ENCODE assay signal across 18 cellular contexts in the genomic region with DNA sequence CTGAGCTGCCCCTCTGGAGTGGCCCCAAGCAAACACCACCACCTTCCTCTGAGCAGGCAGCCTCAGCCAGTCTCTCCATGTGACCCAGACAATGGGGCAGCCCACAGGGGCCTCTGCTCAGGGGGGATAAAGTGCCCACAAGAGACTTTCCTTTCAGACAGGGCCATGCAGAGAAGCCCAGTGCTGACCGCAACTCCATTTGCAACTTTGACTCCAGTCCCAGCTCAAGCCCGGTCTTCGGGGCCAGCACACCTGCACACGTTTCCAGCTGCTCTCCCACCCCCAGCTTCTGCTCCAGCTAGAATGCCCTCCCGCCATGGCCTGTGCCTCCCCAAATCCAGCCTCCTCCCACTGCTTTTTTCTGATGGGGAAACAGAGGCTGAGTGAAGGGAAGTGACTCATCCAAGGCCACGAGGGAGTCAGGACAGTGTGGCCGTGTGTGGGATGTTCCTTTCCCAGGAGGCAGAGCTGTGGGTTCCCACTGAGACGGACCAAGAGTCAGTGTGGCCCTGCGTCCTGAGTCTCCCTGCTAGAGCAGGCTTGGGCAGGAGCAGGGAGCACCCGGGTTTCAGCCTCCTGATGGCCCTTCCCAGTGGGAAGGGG.
DNase-seq lines count a peak whose midpoint lies in the region; ATAC-seq, FAIRE-seq and TF ChIP-seq lines count a peak whose summit lies in the region.
"Had no signal": no experiment of that assay in that cellular context is flagged by ENCODE, and none has a peak within 500 bp of the region (broad histone marks: within the 10 kb centered on the region; RNA-seq: fewer than 3 reads in every experiment).

No MANE protein-coding gene starts in this region.

- peak overlapping the region in 10 of 12 donors; percentile 5 to 81 (median 68) for H3K27ac ChIP-seq in heart left ventricle
- H3K27ac ChIP-seq in neural cell (ENCODE audit: low read length), result peak overlapping the region; percentile 48
- H3K27ac ChIP-seq in uterus, result peak overlapping the region; percentile 78
- H3K27ac ChIP-seq: prostate gland had no signal

- TF ChIP-seq POLR2A in heart left ventricle (IDR thresholded peaks at IDR 0.05), result no peak
- TF ChIP-seq POLR2A in uterus (IDR thresholded peaks at IDR 0.05), result no peak

- no peaks in the 10 kb centered on the region for H3K9me2 ChIP-seq in neural cell (ENCODE audit: insufficient read depth, low read length)

- TF ChIP-seq CTCF in heart left ventricle (IDR thresholded peaks at IDR 0.05) (no peak), neural cell (IDR thresholded peaks at IDR 0.05; ENCODE audit: poor library complexity, severe bottlenecking) (no peak), uterus (IDR thresholded peaks at IDR 0.05) (no peak)

- H3F3A ChIP-seq in neural cell (ENCODE audit: insufficient read depth, low read length, poor library complexity, severe bottlenecking), result no peaks in the 10 kb centered on the region

- H3K4me3 ChIP-seq in heart left ventricle (no peak overlapping the region), neural cell (ENCODE audit: low read length) (no peak overlapping the region), uterus (no peak overlapping the region)
- H3K4me3 ChIP-seq: Peyer's patch, prostate gland had no signal

- intact Hi-C loops in heart left ventricle (cut with DNase I) (loop anchor here in 1 of 10 donors (10.0 kb wide), 1 partner anchor 46 kb away; no protein-coding TSS in a partner anchor), left cardiac atrium (cut with DNase I) (loop anchor here in 1 of 2 donors (5.0 kb wide), 1 partner anchor 108 kb away; no protein-coding TSS in a partner anchor), uterus (cut with DNase I; ENCODE audit: low total_unique reads) (no loop called here)

- no peak overlapping the region for H3K9ac ChIP-seq in neural cell (ENCODE audit: low read length)

- no peaks in the 10 kb centered on the region for H3K27me3 Mint-ChIP-seq in central memory CD8-positive, alpha-beta T cell
- H3K27me3 Mint-ChIP-seq: dendritic cell treated with granulocyte-macrophage colony-stimulating factor and Interleukin-4, amounts not matched to agents 40 ng/mL and 50 ng/mL, for 4 days had no signal

- FAIRE-seq in urothelium cell line (lab: Jason Lieb, UNC), result no peak

- 48 to 67% (median 62%) methylated on average over 8 to 10 of the region's 10 CpGs for WGBS in heart left ventricle, 4 donors

- H3K4me1 ChIP-seq in heart left ventricle (peaks cover 59 to 100% (median 100%) of the 10 kb centered on the region in 12 donors), uterus (peaks cover 44 to 74% of the 10 kb centered on the region in 2 donors)

- H3K9me3 ChIP-seq in heart left ventricle (no peaks in the 10 kb centered on the region), neural cell (ENCODE audit: low read length) (no peaks in the 10 kb centered on the region), uterus (no peaks in the 10 kb centered on the region)
- H3K9me3 ChIP-seq: Peyer's patch, prostate gland had no signal

- no peaks in the 10 kb centered on the region for H3K4me1 Mint-ChIP-seq in central memory CD8-positive, alpha-beta T cell

- peaks cover 14% of the 10 kb centered on the region for H3K79me2 ChIP-seq in neural cell (replicated peaks; ENCODE audit: insufficient read depth, low read length)

- H3K4me2 ChIP-seq in neural cell (ENCODE audit: low read length), result no peak overlapping the region

- H3K9me3 Mint-ChIP-seq in central memory CD8-positive, alpha-beta T cell, result no peaks in the 10 kb centered on the region
- H3K9me3 Mint-ChIP-seq: dendritic cell treated with granulocyte-macrophage colony-stimulating factor and Interleukin-4, amounts not matched to agents 40 ng/mL and 50 ng/mL, for 4 days had no signal

- peak overlapping the region; percentile 57 for H3K27ac Mint-ChIP-seq in central memory CD8-positive, alpha-beta T cell (ENCODE audit: low read depth)
- H3K27ac Mint-ChIP-seq: dendritic cell treated with granulocyte-macrophage colony-stimulating factor and Interleukin-4, amounts not matched to agents 40 ng/mL and 50 ng/mL, for 4 days had no signal

- H3K36me3 ChIP-seq in heart left ventricle, result peaks cover 0 to 6% (median 0%) of the 10 kb centered on the region in 9 donors
- no peaks in the 10 kb centered on the region for H3K36me3 ChIP-seq in neural cell (ENCODE audit: insufficient read depth, low read length)
- no peaks in the 10 kb centered on the region for H3K36me3 ChIP-seq in uterus
- H3K36me3 ChIP-seq: prostate gland had no signal

- no peaks in the 10 kb centered on the region for H4K20me1 ChIP-seq in neural cell (ENCODE audit: insufficient read depth)

- no peak overlapping the region for H3K4me3 Mint-ChIP-seq in central memory CD8-positive, alpha-beta T cell
- H3K4me3 Mint-ChIP-seq: dendritic cell treated with granulocyte-macrophage colony-stimulating factor and Interleukin-4, amounts not matched to agents 40 ng/mL and 50 ng/mL, for 4 days had no signal

- no peak for TF ChIP-seq EP300 in neural cell (conservative IDR thresholded peaks at IDR 0.05; ENCODE audit: poor library complexity, severe bottlenecking)

- H3K27me3 ChIP-seq in heart left ventricle, result no peaks in the 10 kb centered on the region
- H3K27me3 ChIP-seq in neural cell (ENCODE audit: insufficient read depth, low read depth, low read length), result no peaks in the 10 kb centered on the region
- no peaks in the 10 kb centered on the region for H3K27me3 ChIP-seq in uterus
- H3K27me3 ChIP-seq: Peyer's patch had no signal

- DNase-seq in heart left ventricle (no peak), left cardiac atrium (no peak), uterus (no peak), AG08396 (ENCODE audit: low spot score) (no peak), urothelium cell line (ENCODE audit: low spot score) (no peak), HPDE6-E6E7 (ENCODE audit: extremely low spot score) (no peak)
- DNase-seq in central memory CD8-positive, alpha-beta T cell (ENCODE audit: low spot score in 2 of 2), result no peak
- DNase-seq: ACHN; activated CD4-positive, alpha-beta T cell treated with anti-CD3 and anti-CD28 coated beads, Interleukin-2, amount 50 U/mL, for 48 hours; GOT3; mesendoderm; NCI-H2081; NCI-H526; Peyer's patch; T-helper 9 cell had no signal

- no peak for ATAC-seq in heart left ventricle
- ATAC-seq in left cardiac atrium, result no peak
- ATAC-seq in central memory CD8-positive, alpha-beta T cell (replicated peaks; ENCODE audit: extremely low read depth, poor library complexity, severe bottlenecking), result no peak

- peaks cover 1% of the 10 kb centered on the region for H3K36me3 Mint-ChIP-seq in central memory CD8-positive, alpha-beta T cell (ENCODE audit: insufficient read depth)

- no peak for TF ChIP-seq RAD21 in neural cell (conservative IDR thresholded peaks at IDR 0.05)

- H2AFZ ChIP-seq in neural cell (ENCODE audit: low read depth, low read length), result no peak overlapping the region

TF ChIP-seq in neural cell, 6 proteins besides CTCF, POLR2A, EP300 and RAD21:
- TF ChIP-seq TAF1 (IDR thresholded peaks at IDR 0.05; ENCODE audit: low read depth), result no peak
- TF ChIP-seq, protein P1, sequence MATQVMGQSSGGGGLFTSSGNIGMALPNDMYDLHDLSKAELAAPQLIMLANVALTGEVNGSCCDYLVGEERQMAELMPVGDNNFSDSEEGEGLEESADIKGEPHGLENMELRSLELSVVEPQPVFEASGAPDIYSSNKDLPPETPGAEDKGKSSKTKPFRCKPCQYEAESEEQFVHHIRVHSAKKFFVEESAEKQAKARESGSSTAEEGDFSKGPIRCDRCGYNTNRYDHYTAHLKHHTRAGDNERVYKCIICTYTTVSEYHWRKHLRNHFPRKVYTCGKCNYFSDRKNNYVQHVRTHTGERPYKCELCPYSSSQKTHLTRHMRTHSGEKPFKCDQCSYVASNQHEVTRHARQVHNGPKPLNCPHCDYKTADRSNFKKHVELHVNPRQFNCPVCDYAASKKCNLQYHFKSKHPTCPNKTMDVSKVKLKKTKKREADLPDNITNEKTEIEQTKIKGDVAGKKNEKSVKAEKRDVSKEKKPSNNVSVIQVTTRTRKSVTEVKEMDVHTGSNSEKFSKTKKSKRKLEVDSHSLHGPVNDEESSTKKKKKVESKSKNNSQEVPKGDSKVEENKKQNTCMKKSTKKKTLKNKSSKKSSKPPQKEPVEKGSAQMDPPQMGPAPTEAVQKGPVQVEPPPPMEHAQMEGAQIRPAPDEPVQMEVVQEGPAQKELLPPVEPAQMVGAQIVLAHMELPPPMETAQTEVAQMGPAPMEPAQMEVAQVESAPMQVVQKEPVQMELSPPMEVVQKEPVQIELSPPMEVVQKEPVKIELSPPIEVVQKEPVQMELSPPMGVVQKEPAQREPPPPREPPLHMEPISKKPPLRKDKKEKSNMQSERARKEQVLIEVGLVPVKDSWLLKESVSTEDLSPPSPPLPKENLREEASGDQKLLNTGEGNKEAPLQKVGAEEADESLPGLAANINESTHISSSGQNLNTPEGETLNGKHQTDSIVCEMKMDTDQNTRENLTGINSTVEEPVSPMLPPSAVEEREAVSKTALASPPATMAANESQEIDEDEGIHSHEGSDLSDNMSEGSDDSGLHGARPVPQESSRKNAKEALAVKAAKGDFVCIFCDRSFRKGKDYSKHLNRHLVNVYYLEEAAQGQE (IDR thresholded peaks at IDR 0.05; ENCODE audit: borderline replicate concordance), result no peak
TF ChIP-seq in neural cell: peak in this region for 0.
